In genomic region chr10:5776881-5777197, GRCh38 we compare ENCODE assay signal across 9 cellular contexts. TPM values are rescaled to one million over a fixed set of nuclear protein-coding genes. Genes with fewer than 3 reads are reported as not detected.
DNase-seq lines count a peak whose midpoint lies in the region; ATAC-seq and TF ChIP-seq lines count a peak whose summit lies in the region.
"Had no signal": no experiment of that assay in that cellular context is flagged by ENCODE, and none has a peak within 500 bp of the region (broad histone marks: within the 10 kb centered on the region; RNA-seq: fewer than 3 reads in every experiment).

No MANE protein-coding gene starts in this region.

- no peaks in the 10 kb centered on the region for H3K27me3 ChIP-seq in IMR-90 (ENCODE audit: control insufficient read depth, insufficient read depth, low read length)

- peaks cover 13% of the 10 kb centered on the region for H3K4me1 ChIP-seq in IMR-90 (ENCODE audit: control insufficient read depth, insufficient read depth, low read length)

- H3K14ac ChIP-seq in IMR-90 (replicated peaks; ENCODE audit: low read depth, low read length), result no peak overlapping the region

- H3K18ac ChIP-seq in IMR-90 (ENCODE audit: low read depth, low read length), result no peak overlapping the region

- H3K27ac ChIP-seq in IMR-90 (ENCODE audit: insufficient read depth, low read length), result peak overlapping the region; percentile 15; the same call in 1 of the 2 replicates

- no peak overlapping the region for H4K91ac ChIP-seq in IMR-90 (ENCODE audit: insufficient read depth, low read depth, low read length)

- peaks cover 40 to 66% of the 10 kb centered on the region in 2 experiments for H3K79me1 ChIP-seq in IMR-90 (ENCODE audit: low read depth in 1 of 2, low read length in 2 of 2)

- H4K5ac ChIP-seq in IMR-90 (ENCODE audit: low read depth, low read length), result no peak overlapping the region

- TF ChIP-seq RAD21 in IMR-90 (IDR thresholded peaks at IDR 0.05; ENCODE audit: low read length), result no peak

- dilution Hi-C loops in IMR-90 (cut with HindIII; ENCODE audit: low sequenced_read_pairs, unreplicated experiment), result no loop called here

- H3K56ac ChIP-seq in IMR-90 (ENCODE audit: extremely low read depth, insufficient read depth, low read length), result no peak overlapping the region

- ATAC-seq in IMR-90 (ENCODE audit: low read depth) (peak; percentile 50), HG03097 (IDR thresholded peaks at IDR 0.05; ENCODE audit: low FRiP score, unreplicated experiment) (no peak)
- ATAC-seq: Panc1 had no signal

- POLR2A ChIA-PET in IMR-90 (lab: Charles Lee; ENCODE audit: unreplicated experiment), result no interaction called here

- no TSS peak for BruUV-seq in IMR-90 (replicated peaks; lab: Mats Ljungman, UMichigan)

- no peak overlapping the region for H2AFZ ChIP-seq in IMR-90 (replicated peaks; ENCODE audit: low read length, poor library complexity)

- peak overlapping the region; percentile 20 for H2BK5ac ChIP-seq in IMR-90 (ENCODE audit: low read depth, low read length, poor library complexity, severe bottlenecking)

- TF ChIP-seq CTCF in IMR-90 (conservative IDR thresholded peaks at IDR 0.05; ENCODE audit: low read depth, low read length) (no peak), choroid plexus epithelial cell (conservative IDR thresholded peaks at IDR 0.05; ENCODE audit: low read depth, low read length) (no peak)

- H2BK15ac ChIP-seq in IMR-90 (ENCODE audit: low read depth, low read length), result no peak overlapping the region

- H3K4me2 ChIP-seq in IMR-90 (ENCODE audit: low read depth, low read length), result peak overlapping the region; percentile 57

- DNase-seq in ACHN (peak; percentile 59), IMR-90 (peak; percentile 71), choroid plexus epithelial cell (ENCODE audit: low read depth) (peak; percentile 44), lung microvascular endothelial cell (ENCODE audit: low read depth in 2 of 2) (peak; percentile 51 to 75), SHP77 treated with DMSO at 0.1 percent for 48 hours (lab: John Stamatoyannopoulos, UW) (no peak), anterior cingulate cortex (lab: John Stamatoyannopoulos, UW) (no peak), DMS153 treated with DMSO at 0.1 percent for 48 hours (lab: John Stamatoyannopoulos, UW; ENCODE audit: unreplicated experiment) (no peak)

- H2AK5ac ChIP-seq in IMR-90 (ENCODE audit: low read depth, low read length), result no peak overlapping the region

- H2BK120ac ChIP-seq in IMR-90 (ENCODE audit: low read depth, low read length), result no peak overlapping the region

- no peak overlapping the region for H2AK9ac ChIP-seq in IMR-90 (replicated peaks; ENCODE audit: low read depth, low read length, poor library complexity)

- CTCF ChIA-PET in IMR-90 (lab: Yijun Ruan, JAX), result interaction anchor here (1.9 kb wide), 1 partner anchor 10 kb away, joined by 5 read pairs; no protein-coding TSS in a partner anchor

- H3K4ac ChIP-seq in IMR-90 (ENCODE audit: low read depth, low read length), result no peak overlapping the region

- H3K9ac ChIP-seq in IMR-90 (ENCODE audit: low read depth, low read length), result no peak overlapping the region

- H3K4me3 ChIP-seq in IMR-90 (ENCODE audit: insufficient read depth, low read depth, low read length), result no peak overlapping the region
- no peak overlapping the region for H3K4me3 ChIP-seq in choroid plexus epithelial cell (ENCODE audit: low read depth, low read length)

- H3K23ac ChIP-seq in IMR-90 (ENCODE audit: low read depth, low read length), result no peak overlapping the region

- H3K9me3 ChIP-seq in IMR-90 (ENCODE audit: control insufficient read depth, insufficient read depth, low read length), result no peaks in the 10 kb centered on the region

- H2BK20ac ChIP-seq in IMR-90 (ENCODE audit: low read depth, low read length), result no peak overlapping the region

- H3K9me1 ChIP-seq in IMR-90 (ENCODE audit: insufficient read depth, low read length), result peaks cover 25% of the 10 kb centered on the region

- in situ Hi-C loops in ACHN (cut with HindIII; ENCODE audit: low pct_ligation_motif_present, low pct_unique_long_range_greater_than_20kb, low sequenced_read_pairs), result no loop called here
- in situ Hi-C loops in IMR-90 (cut with MboI; ENCODE audit: low sequenced_read_pairs), result no loop called here

- no peak overlapping the region for H4K8ac ChIP-seq in IMR-90 (ENCODE audit: low read depth in 2 of 2, low read length in 2 of 2)

- H4K20me1 ChIP-seq in IMR-90 (ENCODE audit: insufficient read depth, low read length), result peaks cover 72% of the 10 kb centered on the region

- TF ChIP-seq POLR2A in IMR-90 (IDR thresholded peaks at IDR 0.05; ENCODE audit: low read depth, low read length), result no peak

- intact Hi-C loops in IMR-90 (cut with micrococcal nuclease), result no loop called here

- peaks cover 28% of the 10 kb centered on the region for H3K36me3 ChIP-seq in IMR-90 (ENCODE audit: control insufficient read depth, insufficient read depth, low read length)

- WGBS in IMR-90 (ENCODE audit: extremely low coverage in 2 of 2, insufficient read length in 1 of 2), 2 experiments, result no CpG with 5 or more reads among the region's 3 CpGs

TF ChIP-seq in IMR-90, 13 proteins besides CTCF, POLR2A, EP300 and RAD21:
- no peak for TF ChIP-seq BHLHE40 (IDR thresholded peaks at IDR 0.05; ENCODE audit: low read depth, low read length)
- TF ChIP-seq CHD1 (IDR thresholded peaks at IDR 0.05; ENCODE audit: low read depth, low read length), result no peak
- no peak for TF ChIP-seq NFE2L2 (IDR thresholded peaks at IDR 0.05; ENCODE audit: low read depth, low read length)
- TF ChIP-seq, protein P1, sequence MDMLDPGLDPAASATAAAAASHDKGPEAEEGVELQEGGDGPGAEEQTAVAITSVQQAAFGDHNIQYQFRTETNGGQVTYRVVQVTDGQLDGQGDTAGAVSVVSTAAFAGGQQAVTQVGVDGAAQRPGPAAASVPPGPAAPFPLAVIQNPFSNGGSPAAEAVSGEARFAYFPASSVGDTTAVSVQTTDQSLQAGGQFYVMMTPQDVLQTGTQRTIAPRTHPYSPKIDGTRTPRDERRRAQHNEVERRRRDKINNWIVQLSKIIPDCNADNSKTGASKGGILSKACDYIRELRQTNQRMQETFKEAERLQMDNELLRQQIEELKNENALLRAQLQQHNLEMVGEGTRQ (IDR thresholded peaks at IDR 0.05; ENCODE audit: low read depth, low read length), result no peak

RNA-seq across cellular contexts. Expression of gene GDI2, which starts 36.4 kb away (rescaled TPM):
- total RNA-seq in IMR-90 (2012; rRNA removed), result 396 and 608 TPM in 2 replicates
- 150 and 171 TPM in 2 replicates for polyA plus RNA-seq in IMR-90 (2012; rRNA removed)
- 73.7 and 75.0 TPM in 2 replicates for polyA plus RNA-seq in IMR-90 (2012; cell fraction: cytosol; rRNA removed)
- 24.0 and 62.3 TPM in 2 replicates for polyA plus RNA-seq in IMR-90 (2012; cell fraction: nucleus; rRNA removed; ENCODE audit: low replicate concordance)
- 356 and 386 TPM in 2 replicates for total RNA-seq in lung microvascular endothelial cell

Comparison
In these comparisons a context has a peak if more than half of its experiments do, and no peak if none do; other contexts are left out.
1. DNase-seq: peak in ACHN (single experiment), IMR-90 (single experiment), choroid plexus epithelial cell (single experiment) and lung microvascular endothelial cell (2 of 2); none in SHP77 treated with DMSO at 0.1 percent for 48 hours (single experiment), anterior cingulate cortex (0 of 58) and DMS153 treated with DMSO at 0.1 percent for 48 hours (single experiment).